In the genomic region with DNA sequence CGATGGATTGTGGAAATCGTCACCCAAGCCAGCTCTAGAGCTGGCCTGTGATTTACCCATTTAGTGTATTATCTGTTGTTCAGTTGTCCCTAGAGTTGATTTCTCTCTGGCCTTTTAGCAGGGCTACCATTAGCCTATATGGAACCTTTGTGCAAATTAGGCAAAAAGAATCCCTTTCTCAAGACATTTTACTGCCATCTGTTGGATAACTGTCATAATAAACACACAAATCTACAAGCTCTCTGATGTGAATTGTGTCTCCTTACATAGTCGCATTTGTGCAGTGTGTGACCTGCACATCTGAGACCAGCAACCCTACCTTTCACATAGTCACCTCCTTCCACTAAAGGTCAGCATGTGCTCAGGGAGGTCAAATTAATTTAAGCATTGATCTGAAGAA, we compare ENCODE assay signal across 10 cellular contexts.
A peak's percentile ranks its signal among the peaks of the same experiment; 100 is the strongest.
DNase-seq lines count a peak whose midpoint lies in the region; ATAC-seq and FAIRE-seq lines count a peak whose summit lies in the region.
"Had no signal": no experiment of that assay in that cellular context is flagged by ENCODE, and none has a peak within 500 bp of the region (broad histone marks: within the 10 kb centered on the region; RNA-seq: fewer than 3 reads in every experiment).

No MANE protein-coding gene starts in this region.

- no peaks in the 10 kb centered on the region for H3K9me3 Mint-ChIP-seq in activated naive CD4-positive, alpha-beta T cell treated with anti-CD3 and anti-CD28 coated beads, Interleukin-2, amount 10 ng/mL, durations not matched to agents 7 days and 5 days
- H3K9me3 Mint-ChIP-seq: IgD-negative memory B cell had no signal

- no peak for ATAC-seq in HG03095 (IDR thresholded peaks at IDR 0.05; ENCODE audit: unreplicated experiment)
- no peak for ATAC-seq in GM18517 (IDR thresholded peaks at IDR 0.05; ENCODE audit: unreplicated experiment)

- FAIRE-seq in RCC 7860 (lab: Jason Lieb, UNC) = no peak
- FAIRE-seq: colon had no signal

- CTCF ChIA-PET in activated naive CD4-positive, alpha-beta T cell treated with anti-CD3 and anti-CD28 coated beads, Interleukin-2, amount 10 ng/mL, durations not matched to agents 7 days and 5 days (lab: Charles Lee) = interaction anchor here (0.8 to 2.6 kb wide), 14 partner anchors 18 to 478 kb away, joined by 3 to 14 read pairs (median 6); a partner anchor contains a TSS

- H3K4me1 Mint-ChIP-seq in activated naive CD4-positive, alpha-beta T cell treated with anti-CD3 and anti-CD28 coated beads, Interleukin-2, amount 10 ng/mL, durations not matched to agents 7 days and 5 days = peaks cover 43% of the 10 kb centered on the region

- H3K4me3 Mint-ChIP-seq in activated naive CD4-positive, alpha-beta T cell treated with anti-CD3 and anti-CD28 coated beads, Interleukin-2, amount 10 ng/mL, durations not matched to agents 7 days and 5 days = no peak overlapping the region
- H3K4me3 Mint-ChIP-seq: IgD-negative memory B cell had no signal

- H3K36me3 Mint-ChIP-seq in activated naive CD4-positive, alpha-beta T cell treated with anti-CD3 and anti-CD28 coated beads, Interleukin-2, amount 10 ng/mL, durations not matched to agents 7 days and 5 days = no peaks in the 10 kb centered on the region
- H3K36me3 Mint-ChIP-seq: IgD-negative memory B cell had no signal

- peaks cover 23% of the 10 kb centered on the region for H3K27me3 Mint-ChIP-seq in activated naive CD4-positive, alpha-beta T cell treated with anti-CD3 and anti-CD28 coated beads, Interleukin-2, amount 10 ng/mL, durations not matched to agents 7 days and 5 days

- H3K27ac Mint-ChIP-seq in activated naive CD4-positive, alpha-beta T cell treated with anti-CD3 and anti-CD28 coated beads, Interleukin-2, amount 10 ng/mL, durations not matched to agents 7 days and 5 days = peak overlapping the region; percentile 88
- H3K27ac Mint-ChIP-seq: IgD-negative memory B cell had no signal

- no peak for DNase-seq in activated naive CD4-positive, alpha-beta T cell treated with anti-CD3 and anti-CD28 coated beads, Interleukin-2, amount 10 ng/mL, durations not matched to agents 7 days and 5 days
- no peak for DNase-seq in activated naive CD4-positive, alpha-beta T cell (lab: John Stamatoyannopoulos, UW)
- DNase-seq in NCI-H526 (lab: John Stamatoyannopoulos, UW) (peak; percentile 4 to 18), dedifferentiated amniotic fluid mesenchymal stem cell (ENCODE audit: extremely low spot score) (peak; percentile 40), superior temporal gyrus (ENCODE audit: extremely low spot score) (peak; percentile 69), RCC 7860 (ENCODE audit: low spot score) (no peak)

Comparison
In these comparisons a context has a peak if more than half of its experiments do, and no peak if none do; other contexts are left out.
1. DNase-seq: peak in NCI-H526 (2 of 2), dedifferentiated amniotic fluid mesenchymal stem cell (single experiment) and superior temporal gyrus (single experiment); none in activated naive CD4-positive, alpha-beta T cell treated with anti-CD3 and anti-CD28 coated beads, Interleukin-2, amount 10 ng/mL, durations not matched to agents 7 days and 5 days (single experiment), activated naive CD4-positive, alpha-beta T cell (0 of 4) and RCC 7860 (single experiment).